ENCODE assay signal across 12 cellular contexts in the genomic region with DNA sequence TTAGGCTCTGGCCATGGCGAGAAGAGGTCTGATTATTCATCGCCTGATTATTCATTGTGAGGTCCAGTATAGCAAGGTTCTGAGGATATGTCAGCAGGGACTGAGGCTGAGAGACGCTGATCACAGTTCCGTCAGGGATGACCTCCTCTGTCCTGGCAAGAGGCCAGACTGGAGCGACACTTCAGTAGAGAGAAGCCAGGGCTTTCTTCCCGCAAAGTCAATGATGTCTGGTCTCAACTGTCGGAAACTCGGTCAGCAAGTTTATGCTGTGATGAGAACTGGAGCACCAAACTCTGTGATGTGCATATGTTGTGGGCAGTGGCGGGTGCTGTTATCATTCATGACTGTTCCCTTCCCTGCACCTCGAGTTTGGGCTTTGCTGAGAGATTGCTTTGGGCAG. TPM values are rescaled to one million over a fixed set of nuclear protein-coding genes. Genes with fewer than 3 reads are reported as not detected.
A peak's percentile ranks its signal among the peaks of the same experiment; 100 is the strongest.
DNase-seq lines count a peak whose midpoint lies in the region; ATAC-seq, FAIRE-seq and TF ChIP-seq lines count a peak whose summit lies in the region.
"Had no signal": no experiment of that assay in that cellular context is flagged by ENCODE, and none has a peak within 500 bp of the region (broad histone marks: within the 10 kb centered on the region; RNA-seq: fewer than 3 reads in every experiment).

No MANE protein-coding gene starts in this region.

- H3K4me3 Mint-ChIP-seq in activated CD8-positive, alpha-beta T cell treated with anti-CD3 and anti-CD28 coated beads, Interleukin-2, amount 10 ng/mL, durations not matched to agents 7 days and 5 days, result no peak overlapping the region
- no peak overlapping the region for H3K4me3 Mint-ChIP-seq in activated CD8-positive, alpha-beta T cell treated with anti-CD3 and anti-CD28 coated beads for 36 hours
- no peak overlapping the region for H3K4me3 Mint-ChIP-seq in brain
- H3K4me3 Mint-ChIP-seq in neural progenitor cell, result no peak overlapping the region

- peak overlapping the region; percentile 31 for H3K27ac Mint-ChIP-seq in activated CD8-positive, alpha-beta T cell treated with anti-CD3 and anti-CD28 coated beads, Interleukin-2, amount 10 ng/mL, durations not matched to agents 7 days and 5 days
- no peak overlapping the region for H3K27ac Mint-ChIP-seq in activated CD8-positive, alpha-beta T cell treated with anti-CD3 and anti-CD28 coated beads for 36 hours
- H3K27ac Mint-ChIP-seq in brain (peak overlapping the region in 4 of 5 experiments; percentile 28 to 97 (median 85)), neural progenitor cell (peak overlapping the region; percentile 85)

- no peak for DNase-seq in activated CD8-positive, alpha-beta T cell treated with anti-CD3 and anti-CD28 coated beads, Interleukin-2, amount 10 ng/mL, durations not matched to agents 7 days and 5 days
- DNase-seq in activated CD8-positive, alpha-beta T cell treated with anti-CD3 and anti-CD28 coated beads for 36 hours, result no peak
- DNase-seq in NCI-H2029 (lab: John Stamatoyannopoulos, UW), result peak; percentile 58
- DNase-seq in neural progenitor cell (ENCODE audit: low spot score), result no peak
- DNase-seq in DMS114 treated with DMSO at 0.1 percent for 48 hours (lab: John Stamatoyannopoulos, UW; ENCODE audit: unreplicated experiment), result no peak
- DNase-seq in small intestine, result no peak
- DNase-seq in DMS153 (lab: John Stamatoyannopoulos, UW), result no peak
- DNase-seq: activated CD4-positive, CD25-positive, alpha-beta regulatory T cell; activated effector memory CD4-positive, alpha-beta T cell treated with anti-CD3 and anti-CD28 coated beads, Interleukin-2, amount 50 U/mL, for 16 hours; head of caudate nucleus had no signal

- H2AFZ ChIP-seq in neural progenitor cell (replicated peaks), result peak overlapping the region; percentile 2

- H3K9me3 ChIP-seq in neural progenitor cell (ENCODE audit: low read depth) (no peaks in the 10 kb centered on the region), small intestine (ENCODE audit: control insufficient read depth, low read depth) (no peaks in the 10 kb centered on the region)

- H3K4me1 Mint-ChIP-seq in activated CD8-positive, alpha-beta T cell treated with anti-CD3 and anti-CD28 coated beads, Interleukin-2, amount 10 ng/mL, durations not matched to agents 7 days and 5 days (ENCODE audit: low read depth), result peaks cover 39% of the 10 kb centered on the region
- H3K4me1 Mint-ChIP-seq in activated CD8-positive, alpha-beta T cell treated with anti-CD3 and anti-CD28 coated beads for 36 hours (ENCODE audit: low read depth), result peaks cover 27% of the 10 kb centered on the region
- H3K4me1 Mint-ChIP-seq in brain, result peaks cover 63% of the 10 kb centered on the region
- peaks cover 43% of the 10 kb centered on the region for H3K4me1 Mint-ChIP-seq in neural progenitor cell

- POLR2A ChIA-PET in activated CD8-positive, alpha-beta T cell treated with anti-CD3 and anti-CD28 coated beads, Interleukin-2, amount 10 ng/mL, durations not matched to agents 7 days and 5 days (lab: Charles Lee), result no interaction called here
- POLR2A ChIA-PET in activated CD8-positive, alpha-beta T cell treated with anti-CD3 and anti-CD28 coated beads for 36 hours (lab: Charles Lee), result no interaction called here

- H3K4me3 ChIP-seq in neural progenitor cell, result no peak overlapping the region
- H3K4me3 ChIP-seq in small intestine (ENCODE audit: low read depth in 1 of 2, low read length in 2 of 2), result no peak overlapping the region

- intact Hi-C loops in activated CD8-positive, alpha-beta T cell treated with anti-CD3 and anti-CD28 coated beads for 36 hours (cut with micrococcal nuclease), result no loop called here

- H3K36me3 ChIP-seq in neural progenitor cell (no peaks in the 10 kb centered on the region), small intestine (ENCODE audit: control insufficient read depth in 2 of 2, insufficient read depth in 2 of 2, low read length in 2 of 2) (no peaks in the 10 kb centered on the region)

- H3K9me3 Mint-ChIP-seq in activated CD8-positive, alpha-beta T cell treated with anti-CD3 and anti-CD28 coated beads, Interleukin-2, amount 10 ng/mL, durations not matched to agents 7 days and 5 days (ENCODE audit: insufficient read depth), result no peaks in the 10 kb centered on the region
- no peaks in the 10 kb centered on the region for H3K9me3 Mint-ChIP-seq in activated CD8-positive, alpha-beta T cell treated with anti-CD3 and anti-CD28 coated beads for 36 hours
- no peaks in the 10 kb centered on the region for H3K9me3 Mint-ChIP-seq in brain
- no peaks in the 10 kb centered on the region for H3K9me3 Mint-ChIP-seq in neural progenitor cell

- H3K4me1 ChIP-seq in neural progenitor cell, result peaks cover 6% of the 10 kb centered on the region
- H3K4me1 ChIP-seq in small intestine (ENCODE audit: control insufficient read depth in 2 of 2, insufficient read depth in 1 of 2, low read depth in 1 of 2, low read length in 1 of 2), result no peaks in the 10 kb centered on the region

- no peaks in the 10 kb centered on the region for H3K36me3 Mint-ChIP-seq in activated CD8-positive, alpha-beta T cell treated with anti-CD3 and anti-CD28 coated beads, Interleukin-2, amount 10 ng/mL, durations not matched to agents 7 days and 5 days (ENCODE audit: low read depth)
- no peaks in the 10 kb centered on the region for H3K36me3 Mint-ChIP-seq in activated CD8-positive, alpha-beta T cell treated with anti-CD3 and anti-CD28 coated beads for 36 hours (ENCODE audit: low read depth)
- H3K36me3 Mint-ChIP-seq in brain (no peaks in the 10 kb centered on the region), neural progenitor cell (no peaks in the 10 kb centered on the region)

- no peaks in the 10 kb centered on the region for H3F3A ChIP-seq in neural progenitor cell (ENCODE audit: low read depth)

- CTCF ChIA-PET in activated CD8-positive, alpha-beta T cell treated with anti-CD3 and anti-CD28 coated beads, Interleukin-2, amount 10 ng/mL, durations not matched to agents 7 days and 5 days (lab: Charles Lee), result no interaction called here
- CTCF ChIA-PET in activated CD8-positive, alpha-beta T cell treated with anti-CD3 and anti-CD28 coated beads for 36 hours (lab: Charles Lee), result no interaction called here

- no peak for FAIRE-seq in small intestine (lab: Jason Lieb, UNC)

- no peaks in the 10 kb centered on the region for H3K27me3 ChIP-seq in neural progenitor cell
- peaks cover 0 to 2% of the 10 kb centered on the region in 2 donors for H3K27me3 ChIP-seq in small intestine (ENCODE audit: control insufficient read depth in 2 of 2, insufficient read depth in 2 of 2, low read length in 2 of 2)

- no peaks in the 10 kb centered on the region for H3K79me2 ChIP-seq in neural progenitor cell (ENCODE audit: low read depth)

- ATAC-seq in activated CD8-positive, alpha-beta T cell treated with anti-CD3 and anti-CD28 coated beads, Interleukin-2, amount 10 ng/mL, durations not matched to agents 7 days and 5 days, result no peak
- ATAC-seq in activated CD8-positive, alpha-beta T cell treated with anti-CD3 and anti-CD28 coated beads for 36 hours, result no peak
- ATAC-seq: sciatic nerve had no signal

- H3K9ac ChIP-seq in neural progenitor cell, result no peak overlapping the region

- H4K20me1 ChIP-seq in neural progenitor cell (ENCODE audit: low read depth), result no peaks in the 10 kb centered on the region

- H3K27ac ChIP-seq in neural progenitor cell, result no peak overlapping the region
- H3K27ac ChIP-seq in small intestine (ENCODE audit: low read depth in 1 of 2, low read length in 1 of 2), result no peak overlapping the region

- WGBS in small intestine, 3 donors, result 66 to 76% (median 71%) methylated on average over 10 of the region's 10 CpGs

- H3K27me3 Mint-ChIP-seq in activated CD8-positive, alpha-beta T cell treated with anti-CD3 and anti-CD28 coated beads, Interleukin-2, amount 10 ng/mL, durations not matched to agents 7 days and 5 days (ENCODE audit: low read depth), result peaks cover 2% of the 10 kb centered on the region
- H3K27me3 Mint-ChIP-seq in activated CD8-positive, alpha-beta T cell treated with anti-CD3 and anti-CD28 coated beads for 36 hours, result no peaks in the 10 kb centered on the region
- H3K27me3 Mint-ChIP-seq in brain, result peaks cover 3% of the 10 kb centered on the region
- peaks cover 12% of the 10 kb centered on the region for H3K27me3 Mint-ChIP-seq in neural progenitor cell (ENCODE audit: insufficient read depth, low read depth)

- TF ChIP-seq CTCF in activated CD8-positive, alpha-beta T cell treated with anti-CD3 and anti-CD28 coated beads for 36 hours (IDR thresholded peaks at IDR 0.05), result no peak
- TF ChIP-seq CTCF in brain (conservative IDR thresholded peaks at IDR 0.05) (no peak), neural progenitor cell (IDR thresholded peaks at IDR 0.05) (no peak)

- no peak overlapping the region for H3K4me2 ChIP-seq in neural progenitor cell

RNA-seq across cellular contexts. Expression of a gene that starts 29.0 kb away (rescaled TPM):
- total RNA-seq in activated CD8-positive, alpha-beta T cell treated with anti-CD3 and anti-CD28 coated beads, Interleukin-2, amount 10 ng/mL, durations not matched to agents 7 days and 5 days, result 10 to 100 TPM; 17.9 to 18.1 TPM
- 10 to 100 TPM; 21.0 to 21.1 TPM for total RNA-seq in activated CD8-positive, alpha-beta T cell treated with anti-CD3 and anti-CD28 coated beads for 36 hours
- polyA plus RNA-seq in brain (ENCODE audit: insufficient read depth, low read depth, low replicate concordance), result 68.0 TPM
- total RNA-seq in neural progenitor cell (ENCODE audit: low replicate concordance), result 32.2 and 34.7 TPM in 2 replicates
- polyA plus RNA-seq in small intestine, result 10 to 100 TPM in 1 of 3 donors, 1 to 10 TPM in 2; 3.4 to 19.2 (median 9.7) TPM
